In genomic region chr4:188971125-188971524, GRCh38 we compare ENCODE assay signal across 9 cellular contexts.
DNase-seq lines count a peak whose midpoint lies in the region; ATAC-seq lines count a peak whose summit lies in the region.
"Had no signal": no experiment of that assay in that cellular context is flagged by ENCODE, and none has a peak within 500 bp of the region (broad histone marks: within the 10 kb centered on the region; RNA-seq: fewer than 3 reads in every experiment).

No MANE protein-coding gene starts in this region.

- DNase-seq in DMS 273 (lab: John Stamatoyannopoulos, UW; ENCODE audit: unreplicated experiment) (peak; percentile 19), DMS 273 treated with DMSO at 0.1 percent for 48 hours (lab: John Stamatoyannopoulos, UW) (no peak), NCI-H2029 (lab: John Stamatoyannopoulos, UW) (peak; percentile 24), dermis microvascular lymphatic vessel endothelial cell (ENCODE audit: low read depth in 2 of 2) (peak; percentile 19 to 71), renal cortical epithelial cell (ENCODE audit: low read depth) (peak; percentile 41), NOMO-1 treated with DMSO at 0.1 percent for 48 hours (lab: John Stamatoyannopoulos, UW; ENCODE audit: unreplicated experiment) (no peak)
- no peak for DNase-seq in stimulated activated CD4-positive, alpha-beta T cell treated with anti-CD3 and anti-CD28 coated beads, Interleukin-4, amount 100 ng/mL, for 24 hours
- DNase-seq: activated CD4-positive, alpha-beta T cell treated with anti-CD3 and anti-CD28 coated beads, Interleukin-2, amount 50 U/mL, for 1 hour had no signal

- no peak for ATAC-seq in GM19328 (IDR thresholded peaks at IDR 0.05; ENCODE audit: unreplicated experiment)

Comparison
In these comparisons a context has a peak if more than half of its experiments do, and no peak if none do; other contexts are left out.
1. DNase-seq: peak in DMS 273 (single experiment), NCI-H2029 (single experiment), dermis microvascular lymphatic vessel endothelial cell (2 of 2) and renal cortical epithelial cell (single experiment); none in DMS 273 treated with DMSO at 0.1 percent for 48 hours (single experiment), stimulated activated CD4-positive, alpha-beta T cell treated with anti-CD3 and anti-CD28 coated beads, Interleukin-4, amount 100 ng/mL, for 24 hours (single experiment) and NOMO-1 treated with DMSO at 0.1 percent for 48 hours (single experiment).